ENCODE assay signal across 2 cellular contexts in genomic region chr18:31099490-31100230, GRCh38.
TF ChIP-seq lines count a peak whose summit lies in the region.

No MANE protein-coding gene starts in this region.

TF ChIP-seq in GM23338, 12 proteins besides CTCF, POLR2A, EP300 and RAD21:
- TF ChIP-seq NANOG (IDR thresholded peaks at IDR 0.05; ENCODE audit: borderline replicate concordance) (no peak), EZH2phosphoT487 (IDR thresholded peaks at IDR 0.05; ENCODE audit: unreplicated experiment) (no peak), STAT1 (IDR thresholded peaks at IDR 0.05; ENCODE audit: unreplicated experiment) (no peak), EZH2 (IDR thresholded peaks at IDR 0.05; ENCODE audit: low read depth, unreplicated experiment) (no peak), REST (IDR thresholded peaks at IDR 0.05; ENCODE audit: unreplicated experiment) (no peak)

TF ChIP-seq in K562, 482 proteins besides CTCF, POLR2A, EP300 and RAD21:
- TF ChIP-seq RBFOX2 (IDR thresholded peaks at IDR 0.05; ENCODE audit: low read depth, low read length) = 0 out of 2 replicates have a peak, but pooled peaks have one; percentile 24
- 0 out of 2 replicates have a peak, but pooled peaks have one; percentile 13 for TF ChIP-seq VEZF1 (CRISPR knock-in tag; IDR thresholded peaks at IDR 0.05)
- TF ChIP-seq ATF3 (IDR thresholded peaks at IDR 0.05) = peak; percentile 40; the same call in 1 of the 2 replicates
- TF ChIP-seq ATF3 (CRISPR knock-in tag; conservative IDR thresholded peaks at IDR 0.05) = no peak
- TF ChIP-seq SUPT5H (IDR thresholded peaks at IDR 0.05) = no peak
- TF ChIP-seq ARID4B (CRISPR knock-in tag; IDR thresholded peaks at IDR 0.05) = no peak
- no peak for TF ChIP-seq ZNF592 (IDR thresholded peaks at IDR 0.05)
- no peak for TF ChIP-seq SMC3 (conservative IDR thresholded peaks at IDR 0.05; ENCODE audit: insufficient read depth, low read depth, low read length)
- no peak for TF ChIP-seq CREB5 (CRISPR knock-in tag; IDR thresholded peaks at IDR 0.05)
- TF ChIP-seq ZNF644 (tag; IDR thresholded peaks at IDR 0.05; ENCODE audit: low read depth) = 0 out of 2 replicates have a peak, but pooled peaks have one; percentile 15
- no peak for TF ChIP-seq GTF2E2 (tag; IDR thresholded peaks at IDR 0.05)
- no peak for TF ChIP-seq ZNF444 (CRISPR knock-in tag; IDR thresholded peaks at IDR 0.05)
- TF ChIP-seq ESRRB (CRISPR knock-in tag; IDR thresholded peaks at IDR 0.05; ENCODE audit: borderline replicate concordance) = no peak
- TF ChIP-seq ZNF197 (CRISPR knock-in tag; IDR thresholded peaks at IDR 0.05; ENCODE audit: low read depth) = no peak
- 0 out of 2 replicates have a peak, but pooled peaks have one; percentile 14 for TF ChIP-seq CBFA2T3 (IDR thresholded peaks at IDR 0.05)
- no peak for TF ChIP-seq THRA (IDR thresholded peaks at IDR 0.05)
